ENCODE assay signal across 22 cellular contexts in genomic region chr19:28074773-28075172, GRCh38.
DNase-seq lines count a peak whose midpoint lies in the region; ATAC-seq lines count a peak whose summit lies in the region.
"Had no signal": no experiment of that assay in that cellular context is flagged by ENCODE, and none has a peak within 500 bp of the region (broad histone marks: within the 10 kb centered on the region; RNA-seq: fewer than 3 reads in every experiment).

No MANE protein-coding gene starts in this region.

- no peak overlapping the region for H3K4me3 Mint-ChIP-seq in T-cell
- H3K4me3 Mint-ChIP-seq: activated B cell treated with CpG ODN at 0.5 μM for 24 hours; activated naive CD8-positive, alpha-beta T cell; activated T-cell treated with anti-CD3 and anti-CD28 coated beads, Interleukin-2, amount 50 U/mL, for 72 hours; dendritic cell treated with granulocyte-macrophage colony-stimulating factor and Interleukin-4, amounts not matched to agents 40 ng/mL and 50 ng/mL, for 4 days; naive B cell had no signal

- CTCF ChIA-PET in T-cell (lab: Charles Lee): no interaction called here

- DNase-seq in Caki2 (ENCODE audit: low read depth): peak; percentile 18
- DNase-seq in astrocyte of the hippocampus (ENCODE audit: low read depth, low spot score): peak; percentile 36
- no peak for DNase-seq in T-cell
- no peak for DNase-seq in effector CD8-positive, alpha-beta T cell (lab: John Stamatoyannopoulos, UW)
- no peak for DNase-seq in mesenteric fat pad (ENCODE audit: low spot score)
- DNase-seq in NCI-H2227 treated with DMSO at 0.1 percent for 48 hours (lab: John Stamatoyannopoulos, UW): no peak
- DNase-seq: activated B cell treated with CpG ODN at 0.5 μM for 24 hours; activated T-cell treated with anti-CD3 and anti-CD28 coated beads, Interleukin-2, amount 50 U/mL, for 72 hours; BE2C; brain microvascular endothelial cell; IMR-90; MG63; naive B cell; NCI-H1930; NCI-H510A; SHP77 treated with DMSO at 0.1 percent for 48 hours; T-helper 2 cell had no signal

- in situ Hi-C loops in Caki2 (cut with HindIII; ENCODE audit: low pct_unique_long_range_greater_than_20kb, low sequenced_read_pairs): no loop called here

- H3K36me3 Mint-ChIP-seq in T-cell: no peaks in the 10 kb centered on the region
- H3K36me3 Mint-ChIP-seq: activated naive CD8-positive, alpha-beta T cell; naive B cell had no signal

- H3K27me3 Mint-ChIP-seq in T-cell: peaks cover 0 to 3% of the 10 kb centered on the region in 2 donors
- H3K27me3 Mint-ChIP-seq: activated B cell treated with CpG ODN at 0.5 μM for 24 hours; dendritic cell treated with granulocyte-macrophage colony-stimulating factor and Interleukin-4, amounts not matched to agents 40 ng/mL and 50 ng/mL, for 4 days had no signal

- peak; percentile 83 for ATAC-seq in GM19328 (IDR thresholded peaks at IDR 0.05; ENCODE audit: unreplicated experiment)
- peak; percentile 57 for ATAC-seq in HG02981 (IDR thresholded peaks at IDR 0.05; ENCODE audit: unreplicated experiment)
- no peak for ATAC-seq in T-cell (replicated peaks in 1 of 4)
- ATAC-seq: activated T-cell treated with anti-CD3 and anti-CD28 coated beads, Interleukin-2, amount 50 U/mL, for 72 hours; gastroesophageal sphincter had no signal

- no peak overlapping the region for H3K27ac Mint-ChIP-seq in T-cell
- H3K27ac Mint-ChIP-seq: activated B cell treated with CpG ODN at 0.5 μM for 24 hours; activated naive CD8-positive, alpha-beta T cell; activated T-cell treated with anti-CD3 and anti-CD28 coated beads, Interleukin-2, amount 50 U/mL, for 72 hours; dendritic cell treated with granulocyte-macrophage colony-stimulating factor and Interleukin-4, amounts not matched to agents 40 ng/mL and 50 ng/mL, for 4 days; naive B cell had no signal

- POLR2A ChIA-PET in T-cell (lab: Charles Lee): no interaction called here

- no peaks in the 10 kb centered on the region for H3K4me1 Mint-ChIP-seq in T-cell
- H3K4me1 Mint-ChIP-seq: activated B cell treated with CpG ODN at 0.5 μM for 24 hours, naive B cell had no signal

- H3K9me3 Mint-ChIP-seq in T-cell: peaks cover 0 to 17% (median 5%) of the 10 kb centered on the region in 3 donors

Comparison
In these comparisons a context has a peak if more than half of its experiments do, and no peak if none do; other contexts are left out.
1. DNase-seq: peak in Caki2 (single experiment) and astrocyte of the hippocampus (single experiment); none in T-cell (0 of 34), effector CD8-positive, alpha-beta T cell (single experiment), mesenteric fat pad (single experiment) and NCI-H2227 treated with DMSO at 0.1 percent for 48 hours (single experiment).
2. ATAC-seq: peak in GM19328 (single experiment) and HG02981 (single experiment); none in T-cell (0 of 4).